In the genomic region with DNA sequence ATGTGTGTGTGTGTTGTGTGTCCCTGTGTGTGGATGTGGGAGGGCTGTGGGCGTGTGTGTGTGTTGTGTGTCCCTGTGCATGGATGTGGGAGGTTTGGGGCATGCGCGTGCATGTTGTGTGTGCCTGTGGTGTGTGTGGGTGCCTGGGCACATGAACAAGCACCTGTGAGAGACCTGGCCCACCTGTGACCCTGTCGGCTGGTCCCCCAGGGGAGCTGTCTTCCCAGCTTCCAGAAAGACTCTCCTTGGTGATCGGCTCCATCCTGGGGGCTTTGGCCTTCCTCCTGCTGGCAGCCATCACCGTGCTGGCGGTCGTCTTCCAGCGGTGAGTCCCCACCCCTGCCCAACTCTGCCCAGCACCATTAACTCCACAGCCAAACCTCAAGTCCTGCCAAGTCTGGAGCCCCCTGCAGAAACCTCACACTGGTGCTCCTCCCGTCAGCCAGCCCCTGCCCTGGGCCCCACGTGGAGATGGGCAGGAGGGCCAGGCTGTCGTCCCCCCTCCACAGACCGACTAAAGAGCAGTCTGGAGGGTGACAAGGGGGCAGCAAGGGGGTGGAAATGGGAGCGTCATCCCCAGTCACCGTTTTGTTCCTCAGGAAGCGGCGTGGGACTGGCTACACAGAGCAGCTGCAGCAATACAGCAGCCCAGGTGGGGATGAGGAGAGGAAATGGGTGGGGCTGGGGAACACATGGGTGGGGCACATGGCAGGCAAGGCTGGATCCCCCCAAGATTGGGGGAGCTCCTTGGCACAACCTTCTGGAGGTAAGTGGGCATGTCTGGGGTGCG, we compare ENCODE assay signal across 34 cellular contexts. TPM values are rescaled to one million over a fixed set of nuclear protein-coding genes. Genes with fewer than 3 reads are reported as not detected.
A peak's percentile ranks its signal among the peaks of the same experiment; 100 is the strongest.
DNase-seq lines count a peak whose midpoint lies in the region; ATAC-seq and TF ChIP-seq lines count a peak whose summit lies in the region.
"Had no signal": no experiment of that assay in that cellular context is flagged by ENCODE, and none has a peak within 500 bp of the region (broad histone marks: within the 10 kb centered on the region; RNA-seq: fewer than 3 reads in every experiment).

No MANE protein-coding gene starts in this region.

- no peak overlapping the region for H3K23ac ChIP-seq in IMR-90 (ENCODE audit: low read depth, low read length)

- no TSS peak for BruUV-seq in IMR-90 (replicated peaks; lab: Mats Ljungman, UMichigan)

- H3F3A ChIP-seq in GM23338 (replicated peaks; ENCODE audit: low read depth): no peaks in the 10 kb centered on the region

- H3K27me3 Mint-ChIP-seq in activated CD4-positive, alpha-beta memory T cell treated with anti-CD3 and anti-CD28 coated beads, Interleukin-2, amount 10 ng/mL, durations not matched to agents 7 days and 5 days: no peaks in the 10 kb centered on the region
- no peaks in the 10 kb centered on the region for H3K27me3 Mint-ChIP-seq in activated CD4-positive, alpha-beta memory T cell treated with anti-CD3 and anti-CD28 coated beads for 36 hours
- H3K27me3 Mint-ChIP-seq in GM23338 (ENCODE audit: insufficient read depth, low read depth, poor library complexity): peaks cover 14% of the 10 kb centered on the region
- H3K27me3 Mint-ChIP-seq: activated CD4-positive, alpha-beta T cell treated with anti-CD3 and anti-CD28 coated beads for 36 hours; CD4-positive, alpha-beta T cell had no signal

- no peak overlapping the region for H3K14ac ChIP-seq in IMR-90 (replicated peaks; ENCODE audit: low read depth, low read length)

- no peak for TF ChIP-seq RAD21 in IMR-90 (IDR thresholded peaks at IDR 0.05; ENCODE audit: low read length)

- H3K4me3 Mint-ChIP-seq in activated CD4-positive, alpha-beta memory T cell treated with anti-CD3 and anti-CD28 coated beads, Interleukin-2, amount 10 ng/mL, durations not matched to agents 7 days and 5 days: no peak overlapping the region
- no peak overlapping the region for H3K4me3 Mint-ChIP-seq in activated CD4-positive, alpha-beta memory T cell treated with anti-CD3 and anti-CD28 coated beads for 36 hours
- no peak overlapping the region for H3K4me3 Mint-ChIP-seq in GM23338
- H3K4me3 Mint-ChIP-seq: activated CD4-positive, alpha-beta T cell treated with anti-CD3 and anti-CD28 coated beads for 36 hours; activated naive CD4-positive, alpha-beta T cell treated with anti-CD3 and anti-CD28 coated beads for 36 hours; activated T-helper 1 cell treated with anti-CD3 and anti-CD28 coated beads, Interleukin-12 subunit alpha, Interleukin-12 subunit beta, Interleukin-2, Interleukin-4 antibody, amounts not matched to agents 30 ng/mL and 10 ng/mL and 1 ng/mL, durations not matched to agents 14 hours and 24 hours and 36 hours; CD4-positive, alpha-beta T cell had no signal

- H3K56ac ChIP-seq in IMR-90 (ENCODE audit: extremely low read depth, insufficient read depth, low read length): no peak overlapping the region

- H3K36me3 Mint-ChIP-seq in activated CD4-positive, alpha-beta memory T cell treated with anti-CD3 and anti-CD28 coated beads, Interleukin-2, amount 10 ng/mL, durations not matched to agents 7 days and 5 days (ENCODE audit: low read depth): no peaks in the 10 kb centered on the region
- H3K36me3 Mint-ChIP-seq in activated CD4-positive, alpha-beta memory T cell treated with anti-CD3 and anti-CD28 coated beads for 36 hours: peaks cover 3% of the 10 kb centered on the region
- H3K36me3 Mint-ChIP-seq in GM23338 (ENCODE audit: low read depth): peaks cover 8% of the 10 kb centered on the region; the same call in 2 of the 3 replicates

- in situ Hi-C loops in IMR-90 (cut with MboI; ENCODE audit: low sequenced_read_pairs): no loop called here

- no peak overlapping the region for H2BK20ac ChIP-seq in IMR-90 (ENCODE audit: low read depth, low read length)

- no peak overlapping the region for H3K27ac Mint-ChIP-seq in activated CD4-positive, alpha-beta memory T cell treated with anti-CD3 and anti-CD28 coated beads, Interleukin-2, amount 10 ng/mL, durations not matched to agents 7 days and 5 days
- H3K27ac Mint-ChIP-seq in activated CD4-positive, alpha-beta memory T cell treated with anti-CD3 and anti-CD28 coated beads for 36 hours: no peak overlapping the region
- no peak overlapping the region for H3K27ac Mint-ChIP-seq in GM23338
- H3K27ac Mint-ChIP-seq: activated CD4-positive, alpha-beta T cell treated with anti-CD3 and anti-CD28 coated beads for 36 hours; activated naive CD4-positive, alpha-beta T cell treated with anti-CD3 and anti-CD28 coated beads for 36 hours; activated T-helper 1 cell treated with anti-CD3 and anti-CD28 coated beads, Interleukin-12 subunit alpha, Interleukin-12 subunit beta, Interleukin-2, Interleukin-4 antibody, amounts not matched to agents 30 ng/mL and 10 ng/mL and 1 ng/mL, durations not matched to agents 14 hours and 24 hours and 36 hours; CD4-positive, alpha-beta T cell had no signal

- DNase-seq in activated CD4-positive, alpha-beta memory T cell treated with anti-CD3 and anti-CD28 coated beads, Interleukin-2, amount 10 ng/mL, durations not matched to agents 7 days and 5 days: peak; percentile 11
- no peak for DNase-seq in activated CD4-positive, alpha-beta memory T cell treated with anti-CD3 and anti-CD28 coated beads for 36 hours
- DNase-seq in IMR-90 (no peak), esophagus muscularis mucosa (ENCODE audit: extremely low spot score) (peak; percentile 81), NCI-H187 treated with DMSO at 0.1 percent for 48 hours (lab: John Stamatoyannopoulos, UW) (no peak), GM23338 (ENCODE audit: low spot score) (no peak)
- DNase-seq: activated CD4-positive, alpha-beta T cell treated with anti-CD3 and anti-CD28 coated beads for 36 hours; activated naive CD4-positive, alpha-beta T cell treated with anti-CD3 and anti-CD28 coated beads for 36 hours; amygdala; CD4-positive, alpha-beta T cell; DMS79 treated with DMSO at 0.1 percent for 48 hours; KG1; left lung; mesendoderm; NCI-H1092 treated with DMSO at 0.1 percent for 48 hours; NCI-H1694 treated with DMSO at 0.1 percent for 48 hours; NCI-H446 treated with DMSO at 0.1 percent for 48 hours; stimulated activated CD4-positive, alpha-beta T cell treated with anti-CD3 and anti-CD28 coated beads, Interleukin-12 subunit alpha, Interleukin-12 subunit beta, amount 100 ng/mL, for 4 hours; stimulated activated CD4-positive, alpha-beta T cell treated with anti-CD3 and anti-CD28 coated beads, Interleukin-2, amount 100 ng/mL, for 48 hours; T-helper 9 cell; trophoblast cell had no signal

- intact Hi-C loops in activated CD4-positive, alpha-beta memory T cell treated with anti-CD3 and anti-CD28 coated beads for 36 hours (cut with micrococcal nuclease): no loop called here
- intact Hi-C loops in IMR-90 (cut with micrococcal nuclease): no loop called here
- intact Hi-C loops in esophagus muscularis mucosa (cut with DNase I): no loop called here

- H3K4me1 ChIP-seq in IMR-90 (ENCODE audit: control insufficient read depth, insufficient read depth, low read length) (no peaks in the 10 kb centered on the region), esophagus muscularis mucosa (no peaks in the 10 kb centered on the region), GM23338 (ENCODE audit: insufficient read depth) (peaks cover 9% of the 10 kb centered on the region)
- H3K4me1 ChIP-seq: breast epithelium, left lung, prostate gland had no signal

- H3K36me3 ChIP-seq in IMR-90 (ENCODE audit: control insufficient read depth, insufficient read depth, low read length) (no peaks in the 10 kb centered on the region), esophagus muscularis mucosa (peaks cover 0 to 20% (median 5%) of the 10 kb centered on the region in 4 donors), GM23338 (ENCODE audit: insufficient read depth) (no peaks in the 10 kb centered on the region; the same call in 1 of the 2 replicates)
- H3K36me3 ChIP-seq: breast epithelium, left lung, prostate gland had no signal

- H3K4ac ChIP-seq in IMR-90 (ENCODE audit: low read depth, low read length): no peak overlapping the region

- H2AK5ac ChIP-seq in IMR-90 (ENCODE audit: low read depth, low read length): no peak overlapping the region

- H3K27me3 ChIP-seq in IMR-90 (ENCODE audit: control insufficient read depth, insufficient read depth, low read length) (no peaks in the 10 kb centered on the region), esophagus muscularis mucosa (peaks cover 0 to 10% (median 0%) of the 10 kb centered on the region in 4 donors), GM23338 (ENCODE audit: insufficient read depth) (no peaks in the 10 kb centered on the region)
- H3K27me3 ChIP-seq: breast epithelium, neutrophil had no signal

- no peaks in the 10 kb centered on the region for H3K79me2 ChIP-seq in GM23338 (replicated peaks; ENCODE audit: insufficient read depth)

- H4K20me1 ChIP-seq in IMR-90 (ENCODE audit: insufficient read depth, low read length): no peaks in the 10 kb centered on the region
- H4K20me1 ChIP-seq in GM23338 (replicated peaks; ENCODE audit: insufficient read depth): no peaks in the 10 kb centered on the region

- H3K9ac ChIP-seq in IMR-90 (ENCODE audit: low read depth, low read length): no peak overlapping the region

- no peak overlapping the region for H4K91ac ChIP-seq in IMR-90 (ENCODE audit: insufficient read depth, low read depth, low read length)

- H3K4me3 ChIP-seq in IMR-90 (ENCODE audit: insufficient read depth, low read depth, low read length): no peak overlapping the region
- no peak overlapping the region for H3K4me3 ChIP-seq in esophagus muscularis mucosa
- no peak overlapping the region for H3K4me3 ChIP-seq in GM23338
- H3K4me3 ChIP-seq: breast epithelium, coronary artery, left lung, prostate gland had no signal

- dilution Hi-C loops in IMR-90 (cut with HindIII; ENCODE audit: low sequenced_read_pairs, unreplicated experiment): no loop called here

- no peaks in the 10 kb centered on the region for H3K79me1 ChIP-seq in IMR-90 (ENCODE audit: low read depth in 1 of 2, low read length in 2 of 2)

- H2AFZ ChIP-seq in IMR-90 (replicated peaks; ENCODE audit: low read length, poor library complexity): no peak overlapping the region
- no peak overlapping the region for H2AFZ ChIP-seq in GM23338

- H2BK15ac ChIP-seq in IMR-90 (ENCODE audit: low read depth, low read length): no peak overlapping the region

- CTCF ChIA-PET in activated CD4-positive, alpha-beta memory T cell treated with anti-CD3 and anti-CD28 coated beads, Interleukin-2, amount 10 ng/mL, durations not matched to agents 7 days and 5 days (lab: Charles Lee): interaction anchor here (1.9 kb wide), 1 partner anchor 264 kb away, joined by 4 read pairs; no protein-coding TSS in a partner anchor
- CTCF ChIA-PET in activated CD4-positive, alpha-beta memory T cell treated with anti-CD3 and anti-CD28 coated beads for 36 hours (lab: Charles Lee): interaction anchor here (1.2 to 1.9 kb wide), 3 partner anchors 32 to 333 kb away, joined by 3 to 4 read pairs (median 4); no protein-coding TSS in a partner anchor
- CTCF ChIA-PET in IMR-90 (lab: Yijun Ruan, JAX): no interaction called here

- no peak for ATAC-seq in IMR-90 (ENCODE audit: low read depth)
- ATAC-seq in HG03175 (IDR thresholded peaks at IDR 0.05; ENCODE audit: unreplicated experiment): no peak
- no peak for ATAC-seq in GM23338
- ATAC-seq: activated CD4-positive, alpha-beta T cell treated with anti-CD3 and anti-CD28 coated beads for 36 hours; left lung; sciatic nerve had no signal

- H4K8ac ChIP-seq in IMR-90 (ENCODE audit: low read depth in 2 of 2, low read length in 2 of 2): no peak overlapping the region

- 39% methylated on average over 9 of the region's 18 CpGs; no CpG with 5 or more reads in 1 of the 2 experiments for WGBS in IMR-90 (ENCODE audit: extremely low coverage in 2 of 2, insufficient read length in 1 of 2), 2 experiments
- WGBS in esophagus muscularis mucosa: 78% methylated on average over 18 of the region's 18 CpGs

- no peaks in the 10 kb centered on the region for H3K4me1 Mint-ChIP-seq in activated CD4-positive, alpha-beta memory T cell treated with anti-CD3 and anti-CD28 coated beads, Interleukin-2, amount 10 ng/mL, durations not matched to agents 7 days and 5 days
- no peaks in the 10 kb centered on the region for H3K4me1 Mint-ChIP-seq in activated CD4-positive, alpha-beta memory T cell treated with anti-CD3 and anti-CD28 coated beads for 36 hours (ENCODE audit: low read depth)
- peaks cover 21% of the 10 kb centered on the region for H3K4me1 Mint-ChIP-seq in GM23338
- H3K4me1 Mint-ChIP-seq: activated CD4-positive, alpha-beta T cell treated with anti-CD3 and anti-CD28 coated beads for 36 hours had no signal

- no peaks in the 10 kb centered on the region for H3K9me3 Mint-ChIP-seq in activated CD4-positive, alpha-beta memory T cell treated with anti-CD3 and anti-CD28 coated beads, Interleukin-2, amount 10 ng/mL, durations not matched to agents 7 days and 5 days
- H3K9me3 Mint-ChIP-seq in activated CD4-positive, alpha-beta memory T cell treated with anti-CD3 and anti-CD28 coated beads for 36 hours: no peaks in the 10 kb centered on the region
- H3K9me3 Mint-ChIP-seq in GM23338: no peaks in the 10 kb centered on the region
- H3K9me3 Mint-ChIP-seq: activated naive CD4-positive, alpha-beta T cell treated with anti-CD3 and anti-CD28 coated beads for 36 hours; activated T-helper 1 cell treated with anti-CD3 and anti-CD28 coated beads, Interleukin-12 subunit alpha, Interleukin-12 subunit beta, Interleukin-2, Interleukin-4 antibody, amounts not matched to agents 30 ng/mL and 10 ng/mL and 1 ng/mL, durations not matched to agents 14 hours and 24 hours and 36 hours; CD4-positive, alpha-beta T cell had no signal

- H3K9me2 ChIP-seq in GM23338 (ENCODE audit: insufficient read depth): no peaks in the 10 kb centered on the region

- H3K18ac ChIP-seq in IMR-90 (ENCODE audit: low read depth, low read length): no peak overlapping the region

- TF ChIP-seq CTCF in IMR-90 (conservative IDR thresholded peaks at IDR 0.05; ENCODE audit: low read depth, low read length) (no peak), esophagus muscularis mucosa (IDR thresholded peaks at IDR 0.05) (no peak), GM23338 (conservative IDR thresholded peaks at IDR 0.05; ENCODE audit: low read depth in 2 of 2) (no peak)

- H4K5ac ChIP-seq in IMR-90 (ENCODE audit: low read depth, low read length): no peak overlapping the region

- H3K27ac ChIP-seq in IMR-90 (ENCODE audit: insufficient read depth, low read length) (no peak overlapping the region), esophagus muscularis mucosa (replicated peaks in 1 of 4) (no peak overlapping the region), temporal lobe (ENCODE audit: low read depth, low read length) (peak overlapping the region; percentile 47), GM23338 (ENCODE audit: low read depth) (no peak overlapping the region)
- H3K27ac ChIP-seq: breast epithelium, coronary artery, HL-60, left lung, neutrophil, prostate gland, VCaP had no signal

- H2BK120ac ChIP-seq in IMR-90 (ENCODE audit: low read depth, low read length): no peak overlapping the region

- H3K4me2 ChIP-seq in IMR-90 (ENCODE audit: low read depth, low read length) (no peak overlapping the region), GM23338 (no peak overlapping the region)

- TF ChIP-seq POLR2A in IMR-90 (IDR thresholded peaks at IDR 0.05; ENCODE audit: low read depth, low read length): no peak
- no peak for TF ChIP-seq POLR2A in esophagus muscularis mucosa (IDR thresholded peaks at IDR 0.05; ENCODE audit: low read depth)

- H3K9me3 ChIP-seq in IMR-90 (ENCODE audit: control insufficient read depth, insufficient read depth, low read length): no peaks in the 10 kb centered on the region
- H3K9me3 ChIP-seq in esophagus muscularis mucosa: no peaks in the 10 kb centered on the region
- H3K9me3 ChIP-seq: breast epithelium, left lung, neutrophil, prostate gland had no signal

- no peaks in the 10 kb centered on the region for H3K9me1 ChIP-seq in IMR-90 (ENCODE audit: insufficient read depth, low read length)

- H2AK9ac ChIP-seq in IMR-90 (replicated peaks; ENCODE audit: low read depth, low read length, poor library complexity): no peak overlapping the region

- POLR2A ChIA-PET in activated CD4-positive, alpha-beta memory T cell treated with anti-CD3 and anti-CD28 coated beads, Interleukin-2, amount 10 ng/mL, durations not matched to agents 7 days and 5 days (lab: Charles Lee): no interaction called here
- POLR2A ChIA-PET in activated CD4-positive, alpha-beta memory T cell treated with anti-CD3 and anti-CD28 coated beads for 36 hours (lab: Charles Lee): no interaction called here
- POLR2A ChIA-PET in IMR-90 (lab: Charles Lee; ENCODE audit: unreplicated experiment): no interaction called here

- no peak for TF ChIP-seq EP300 in esophagus muscularis mucosa (IDR thresholded peaks at IDR 0.05)

- peak overlapping the region; percentile 13 for H2BK5ac ChIP-seq in IMR-90 (ENCODE audit: low read depth, low read length, poor library complexity, severe bottlenecking)

RNA-seq across cellular contexts. Expression of a gene that starts 12.7 kb away (rescaled TPM):
- total RNA-seq in activated CD4-positive, alpha-beta memory T cell treated with anti-CD3 and anti-CD28 coated beads, Interleukin-2, amount 10 ng/mL, durations not matched to agents 7 days and 5 days: 1 to 10 TPM; 5.7 to 7.0 TPM
- total RNA-seq in activated CD4-positive, alpha-beta memory T cell treated with anti-CD3 and anti-CD28 coated beads for 36 hours: 10 to 100 TPM in 1 of 2 experiments, 1 to 10 TPM in 1; 9.5 to 11.0 TPM
- total RNA-seq in IMR-90 (2012; rRNA removed): under 0.01 TPM in 2 replicates
- polyA plus RNA-seq in IMR-90 (2012; rRNA removed): 0.60 and 0.75 TPM in 2 replicates
- polyA plus RNA-seq in IMR-90 (2012; cell fraction: cytosol; rRNA removed): 0.45 and 0.99 TPM in 2 replicates
- 0.77 and 1.9 TPM in 2 replicates for polyA plus RNA-seq in IMR-90 (2012; cell fraction: nucleus; rRNA removed; ENCODE audit: low replicate concordance)
- total RNA-seq in esophagus muscularis mucosa: 10 to 100 TPM in 1 of 4 donors, 1 to 10 TPM in 3; 3.3 to 10.5 (median 5.5) TPM
- total RNA-seq in temporal lobe: 48.7 TPM
- total RNA-seq in GM23338 (2014; rRNA removed; shearing (Covaris generic)): 18.1 and 20.8 TPM in 2 replicates
- 27.5 and 33.2 TPM in 2 replicates for polyA plus RNA-seq in GM23338 (2016; fragmentation: Nextera tagmentation; extraction: Ambion mirVana)
- total RNA-seq: RPMI7951 had no signal

RNA-seq across cellular contexts. Expression of a gene that starts 18.0 kb away (rescaled TPM):
- total RNA-seq in activated CD4-positive, alpha-beta memory T cell treated with anti-CD3 and anti-CD28 coated beads, Interleukin-2, amount 10 ng/mL, durations not matched to agents 7 days and 5 days: not detected
- total RNA-seq in activated CD4-positive, alpha-beta memory T cell treated with anti-CD3 and anti-CD28 coated beads for 36 hours: not detected
- total RNA-seq in IMR-90 (2012; rRNA removed): not detected in 2 replicates
- polyA plus RNA-seq in IMR-90 (2012; rRNA removed): 0.03 TPM in 1 of 2 replicates, not detected in the other
- polyA plus RNA-seq in IMR-90 (2012; cell fraction: cytosol; rRNA removed): not detected in 2 replicates
- 0.02 TPM in 1 of 2 replicates, not detected in the other for polyA plus RNA-seq in IMR-90 (2012; cell fraction: nucleus; rRNA removed; ENCODE audit: low replicate concordance)
- total RNA-seq in esophagus muscularis mucosa: not detected
- under 0.01 TPM for total RNA-seq in temporal lobe
- 0.43 and 0.80 TPM in 2 replicates for total RNA-seq in GM23338 (2014; rRNA removed; shearing (Covaris generic))
- polyA plus RNA-seq in GM23338 (2016; fragmentation: Nextera tagmentation; extraction: Ambion mirVana): 0.08 and 0.17 TPM in 2 replicates
- total RNA-seq: A172; activated CD4-positive, alpha-beta T cell treated with anti-CD3 and anti-CD28 coated beads for 36 hours; activated naive CD4-positive, alpha-beta T cell treated with anti-CD3 and anti-CD28 coated beads for 36 hours; activated T-helper 1 cell treated with anti-CD3 and anti-CD28 coated beads, Interleukin-12 subunit alpha, Interleukin-12 subunit beta, Interleukin-2, Interleukin-4 antibody, amounts not matched to agents 30 ng/mL and 10 ng/mL and 1 ng/mL, durations not matched to agents 14 hours and 24 hours and 36 hours; CD4-positive, alpha-beta T cell; fibroblast of villous mesenchyme; RPMI7951 had no signal

Comparison
In these comparisons a context has a peak if more than half of its experiments do, and no peak if none do; other contexts are left out.
1. DNase-seq: peak in activated CD4-positive, alpha-beta memory T cell treated with anti-CD3 and anti-CD28 coated beads, Interleukin-2, amount 10 ng/mL, durations not matched to agents 7 days and 5 days (single experiment) and esophagus muscularis mucosa (single experiment); none in activated CD4-positive, alpha-beta memory T cell treated with anti-CD3 and anti-CD28 coated beads for 36 hours (single experiment), IMR-90 (single experiment), NCI-H187 treated with DMSO at 0.1 percent for 48 hours (single experiment) and GM23338 (single experiment).